Comparison of ENCODE assay signal across 27 cellular contexts in genomic region chr20:48259456-48259855, GRCh38.
"Had no signal": no experiment of that assay in that cellular context is flagged by ENCODE, and none has a peak within 500 bp of the region (broad histone marks: within the 10 kb centered on the region; RNA-seq: fewer than 3 reads in every experiment).

No MANE protein-coding gene starts in this region.

- H3K27ac ChIP-seq: colonic mucosa, esophagus squamous epithelium, neural progenitor cell, prostate gland, right atrium auricular region, thoracic aorta, tibial nerve, upper lobe of left lung had no signal

- DNase-seq: colonic mucosa; dermis blood vessel endothelial cell; effector memory CD4-positive, alpha-beta T cell; erythroblast; esophagus squamous epithelium; foreskin melanocyte; kidney; mucosa of descending colon; naive B cell; stimulated activated CD4-positive, alpha-beta T cell treated with anti-CD3 and anti-CD28 coated beads, Interleukin-12 subunit alpha, Interleukin-12 subunit beta, amount 100 ng/mL, for 4 hours; stimulated activated CD4-positive, alpha-beta T cell treated with anti-CD3 and anti-CD28 coated beads, Interleukin-1b, Interleukin-23, amount 100 ng/mL, for 48 hours; stimulated activated CD4-positive, alpha-beta T cell treated with anti-CD3 and anti-CD28 coated beads, Interleukin-4, amount 100 ng/mL, for 1 hour; stimulated activated CD8-positive, alpha-beta memory T cell treated with anti-CD3 and anti-CD28 coated beads, Interleukin-4, amount 100 ng/mL, for 48 hours; stimulated activated naive CD4-positive, alpha-beta T cell; upper lobe of left lung; uterus had no signal

- H3K4me3 ChIP-seq: colonic mucosa, esophagus squamous epithelium, lung, mucosa of descending colon, neural progenitor cell, prostate gland, right atrium auricular region, smooth muscle cell, thoracic aorta, tibial nerve, upper lobe of left lung, uterus had no signal

- H3K9ac ChIP-seq: neural progenitor cell had no signal

- H3K4me3 Mint-ChIP-seq: memory B cell; naive B cell; natural killer cell treated with Interleukin-12 subunit alpha and Interleukin-12 subunit beta and Interleukin-15 and Interleukin-18, amount 100 ng/mL, for 72 hours; neural progenitor cell had no signal

- H2AFZ ChIP-seq: neural progenitor cell had no signal

- H3K27ac Mint-ChIP-seq: memory B cell; natural killer cell treated with Interleukin-12 subunit alpha and Interleukin-12 subunit beta and Interleukin-15 and Interleukin-18, amount 100 ng/mL, for 72 hours; neural progenitor cell had no signal

- H3K4me1 Mint-ChIP-seq: memory B cell, naive B cell had no signal

- ATAC-seq: left lobe of liver; mucosa of descending colon; natural killer cell treated with Interleukin-12 subunit alpha and Interleukin-12 subunit beta and Interleukin-15 and Interleukin-18, amount 100 ng/mL, for 72 hours had no signal

- FAIRE-seq: endometrium, kidney had no signal

- H3K36me3 Mint-ChIP-seq: memory B cell; natural killer cell treated with Interleukin-12 subunit alpha and Interleukin-12 subunit beta and Interleukin-15 and Interleukin-18, amount 100 ng/mL, for 72 hours; neural progenitor cell had no signal

- H3K27me3 ChIP-seq: colonic mucosa, neural progenitor cell, right atrium auricular region, tibial nerve, upper lobe of left lung, uterus had no signal

- H3K9me3 ChIP-seq: colonic mucosa, esophagus squamous epithelium, mucosa of descending colon, prostate gland, upper lobe of left lung, uterus had no signal

- H3K4me1 ChIP-seq: colonic mucosa, esophagus squamous epithelium, neural progenitor cell, prostate gland, right atrium auricular region, tibial nerve, upper lobe of left lung, uterus had no signal

- H3K9me3 Mint-ChIP-seq: natural killer cell treated with Interleukin-12 subunit alpha and Interleukin-12 subunit beta and Interleukin-15 and Interleukin-18, amount 100 ng/mL, for 72 hours had no signal

- H3K36me3 ChIP-seq: colonic mucosa, esophagus squamous epithelium, neural progenitor cell, prostate gland, right atrium auricular region, thoracic aorta, tibial nerve, upper lobe of left lung, uterus had no signal

- H3K4me2 ChIP-seq: neural progenitor cell, smooth muscle cell had no signal
